Comparison of ENCODE assay signal across 16 cellular contexts in the genomic region with DNA sequence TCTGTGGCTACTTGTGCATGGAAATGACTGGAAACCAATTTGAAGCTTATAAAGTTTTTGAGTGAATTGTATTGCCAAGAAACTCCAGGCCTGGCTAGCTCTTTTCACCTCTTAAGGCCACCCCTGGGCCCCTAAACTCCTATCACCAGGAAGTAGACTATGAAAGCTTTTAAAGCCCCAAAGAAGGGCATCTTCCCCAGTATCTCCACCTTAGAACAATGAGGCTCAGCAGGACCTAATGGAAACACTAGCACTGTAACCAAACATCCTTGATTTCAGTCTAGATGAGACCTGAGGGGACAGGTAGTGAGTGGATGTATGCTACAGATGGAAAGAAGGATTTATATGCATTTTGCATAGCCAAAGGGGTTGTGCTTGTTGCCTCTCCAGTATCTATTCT. TPM values are rescaled to one million over a fixed set of nuclear protein-coding genes. Genes with fewer than 3 reads are reported as not detected.
DNase-seq lines count a peak whose midpoint lies in the region; ATAC-seq and TF ChIP-seq lines count a peak whose summit lies in the region.
"Had no signal": no experiment of that assay in that cellular context is flagged by ENCODE, and none has a peak within 500 bp of the region (broad histone marks: within the 10 kb centered on the region; RNA-seq: fewer than 3 reads in every experiment).

No MANE protein-coding gene starts in this region.

- no peak overlapping the region for H3K4me3 Mint-ChIP-seq in GM23338
- no peak overlapping the region for H3K4me3 Mint-ChIP-seq in endodermal cell
- H3K4me3 Mint-ChIP-seq in naive B cell: no peak overlapping the region
- H3K4me3 Mint-ChIP-seq: CD14-positive monocyte; CD8-positive, alpha-beta T cell had no signal

- no peak overlapping the region for H2AFZ ChIP-seq in GM23338
- H2AFZ ChIP-seq: GM23248 had no signal

- no peak overlapping the region for H3K9ac ChIP-seq in endodermal cell (ENCODE audit: extremely low read depth, low read length, poor library complexity, severe bottlenecking)
- H3K9ac ChIP-seq: BLaER1, GM23248 had no signal

- H3K9me2 ChIP-seq in GM23338 (ENCODE audit: insufficient read depth): no peaks in the 10 kb centered on the region

- H3K27me3 ChIP-seq in GM23338 (ENCODE audit: insufficient read depth): no peaks in the 10 kb centered on the region
- no peaks in the 10 kb centered on the region for H3K27me3 ChIP-seq in endodermal cell (ENCODE audit: control insufficient read depth, insufficient read depth, low read length, poor library complexity, severe bottlenecking)
- H3K27me3 ChIP-seq: BLaER1 had no signal

- no peak overlapping the region for H3K4me3 ChIP-seq in GM23338
- peak overlapping the region; percentile 4 for H3K4me3 ChIP-seq in endodermal cell (ENCODE audit: low read length)
- H3K4me3 ChIP-seq: A549, BLaER1, GM23248 had no signal

- peak; percentile 70 for ATAC-seq in GM23338
- ATAC-seq in naive B cell (ENCODE audit: low read depth in 2 of 2): no peak
- ATAC-seq: A549; CD8-positive, alpha-beta T cell had no signal

- H3K36me3 ChIP-seq in GM23338 (ENCODE audit: insufficient read depth) (no peaks in the 10 kb centered on the region), endodermal cell (ENCODE audit: control insufficient read depth, insufficient read depth, low read length) (no peaks in the 10 kb centered on the region)

- H3K79me2 ChIP-seq in GM23338 (replicated peaks; ENCODE audit: insufficient read depth): no peaks in the 10 kb centered on the region

- H3K4me1 Mint-ChIP-seq in GM23338 (peaks cover 11% of the 10 kb centered on the region; the same call in 2 of the 3 replicates), endodermal cell (peaks cover 20% of the 10 kb centered on the region), naive B cell (no peaks in the 10 kb centered on the region)

- H3K36me3 Mint-ChIP-seq in GM23338 (ENCODE audit: low read depth): no peaks in the 10 kb centered on the region
- no peaks in the 10 kb centered on the region for H3K36me3 Mint-ChIP-seq in endodermal cell (ENCODE audit: low read depth)
- H3K36me3 Mint-ChIP-seq in naive B cell: peaks cover 0 to 5% of the 10 kb centered on the region in 2 donors

- no peak overlapping the region for H3K4me2 ChIP-seq in GM23338
- H3K4me2 ChIP-seq: A549, BLaER1 had no signal

- H3K4me1 ChIP-seq in GM23338 (ENCODE audit: insufficient read depth) (no peaks in the 10 kb centered on the region; the same call in 1 of the 2 replicates), endodermal cell (ENCODE audit: control insufficient read depth, insufficient read depth, low read length) (peaks cover 6% of the 10 kb centered on the region)
- H3K4me1 ChIP-seq: A549, BLaER1 had no signal

- no peaks in the 10 kb centered on the region for H3K9me3 ChIP-seq in endodermal cell (ENCODE audit: control insufficient read depth, low read length)
- H3K9me3 ChIP-seq: A549, BLaER1 had no signal

- TF ChIP-seq CTCF in GM23338 (conservative IDR thresholded peaks at IDR 0.05; ENCODE audit: low read depth in 2 of 2): no peak
- TF ChIP-seq CTCF in endodermal cell (conservative IDR thresholded peaks at IDR 0.05): no peak

- no peaks in the 10 kb centered on the region for H3K9me3 Mint-ChIP-seq in GM23338
- H3K9me3 Mint-ChIP-seq in endodermal cell: no peaks in the 10 kb centered on the region
- no peaks in the 10 kb centered on the region for H3K9me3 Mint-ChIP-seq in naive B cell
- H3K9me3 Mint-ChIP-seq: CD14-positive monocyte; CD8-positive, alpha-beta T cell had no signal

- no peaks in the 10 kb centered on the region for H4K20me1 ChIP-seq in GM23338 (replicated peaks; ENCODE audit: insufficient read depth)
- H4K20me1 ChIP-seq: BLaER1 had no signal

- H3K27ac ChIP-seq in GM23338 (ENCODE audit: low read depth) (no peak overlapping the region), endodermal cell (ENCODE audit: low read depth, low read length) (no peak overlapping the region)
- H3K27ac ChIP-seq: 22Rv1, A549, BLaER1, GM23248 had no signal

- H3K27ac Mint-ChIP-seq in GM23338: no peak overlapping the region
- H3K27ac Mint-ChIP-seq in endodermal cell: peak overlapping the region; percentile 54
- peak overlapping the region in 4 of 6 donors; percentile 33 to 86 (median 58) for H3K27ac Mint-ChIP-seq in naive B cell
- H3K27ac Mint-ChIP-seq: CD8-positive, alpha-beta T cell had no signal

- no peaks in the 10 kb centered on the region for H3F3A ChIP-seq in GM23338 (replicated peaks; ENCODE audit: low read depth)

- DNase-seq in NCI-H146 (lab: John Stamatoyannopoulos, UW) (peak; percentile 9), NCI-H146 treated with DMSO at 0.1 percent for 48 hours (lab: John Stamatoyannopoulos, UW; ENCODE audit: unreplicated experiment) (no peak), GM23338 (ENCODE audit: low spot score) (no peak), endodermal cell (no peak), naive B cell (no peak), DMS 273 treated with DMSO at 0.1 percent for 48 hours (lab: John Stamatoyannopoulos, UW) (no peak), NCI-H226 (no peak), HK-2 (ENCODE audit: unreplicated experiment) (no peak)
- DNase-seq: AML-193; CD8-positive, alpha-beta T cell; COR-L47; GM23248 had no signal

- peaks cover 3% of the 10 kb centered on the region for H3K27me3 Mint-ChIP-seq in GM23338 (ENCODE audit: insufficient read depth, low read depth, poor library complexity)
- no peaks in the 10 kb centered on the region for H3K27me3 Mint-ChIP-seq in endodermal cell (ENCODE audit: insufficient read depth)
- H3K27me3 Mint-ChIP-seq in naive B cell: no peaks in the 10 kb centered on the region

TF ChIP-seq in GM23338, 12 proteins besides CTCF, POLR2A, EP300 and RAD21 (continues in another document):
- TF ChIP-seq JUNB (IDR thresholded peaks at IDR 0.05; ENCODE audit: unreplicated experiment) (no peak), STAT1 (IDR thresholded peaks at IDR 0.05; ENCODE audit: unreplicated experiment) (no peak), EZH2 (IDR thresholded peaks at IDR 0.05; ENCODE audit: low read depth, unreplicated experiment) (no peak)

RNA-seq across cellular contexts. Expression of a gene that starts 25.0 kb away (rescaled TPM):
- 11.3 and 38.4 TPM in 2 replicates for total RNA-seq in GM23338 (2014; rRNA removed; shearing (Covaris generic))
- 24.2 and 34.8 TPM in 2 replicates for polyA plus RNA-seq in GM23338 (2016; fragmentation: Nextera tagmentation; extraction: Ambion mirVana)
- total RNA-seq in endodermal cell: 1 to 10 TPM; 8.8 to 9.0 TPM
- 9.4 TPM for polyA plus RNA-seq in endodermal cell (2013, experiment 1 of 2)
- polyA plus RNA-seq in endodermal cell (2013, experiment 2 of 2): 10.6 TPM
- polyA plus RNA-seq in naive B cell (ENCODE audit: low read depth in 6 of 6): 10 to 100 TPM in 3 of 6 donors, 1 to 10 TPM in 3; 5.8 to 11.4 (median 9.6) TPM

RNA-seq across cellular contexts. Expression of a gene that starts 30.6 kb away (rescaled TPM):
- 165 and 171 TPM in 2 replicates for total RNA-seq in GM23338 (2014; rRNA removed; shearing (Covaris generic))
- 608 and 687 TPM in 2 replicates for polyA plus RNA-seq in GM23338 (2016; fragmentation: Nextera tagmentation; extraction: Ambion mirVana)
- 100 to 1,000 TPM; 174 to 239 TPM for total RNA-seq in endodermal cell
- 347 TPM for polyA plus RNA-seq in endodermal cell (2013, experiment 1 of 2)
- 347 TPM for polyA plus RNA-seq in endodermal cell (2013, experiment 2 of 2)
- polyA plus RNA-seq in naive B cell (ENCODE audit: low read depth in 6 of 6): 100 to 1,000 TPM; 346 to 502 (median 420) TPM
